Comparison of ENCODE assay signal across 24 cellular contexts in genomic region chr3:192750201-192750600, GRCh38. TPM values are rescaled to one million over a fixed set of nuclear protein-coding genes. Genes with fewer than 3 reads are reported as not detected.
"Had no signal": no experiment of that assay in that cellular context is flagged by ENCODE, and none has a peak within 500 bp of the region (broad histone marks: within the 10 kb centered on the region; RNA-seq: fewer than 3 reads in every experiment).

No MANE protein-coding gene starts in this region.

- H3K4me3 ChIP-seq: dorsolateral prefrontal cortex, esophagus muscularis mucosa, gastrocnemius medialis, lung, neural progenitor cell, pancreas, smooth muscle cell, testis, tibial nerve, upper lobe of right lung, vagina had no signal

- H3K27ac ChIP-seq: dorsolateral prefrontal cortex, epithelial cell of prostate, esophagus muscularis mucosa, gastrocnemius medialis, neural progenitor cell, pancreas, testis, tibial nerve, upper lobe of right lung, vagina had no signal

- DNase-seq: cortex of kidney; dorsolateral prefrontal cortex; effector CD8-positive, alpha-beta T cell; gastrocnemius medialis; kidney; left cardiac atrium; left ventricle myocardium superior; mesenchymal stem cell; midbrain; nucleus accumbens; pancreas; right cardiac atrium; stimulated activated CD4-positive, alpha-beta T cell treated with anti-CD3 and anti-CD28 coated beads, Interleukin-4, amount 100 ng/mL, for 1 hour; testis; upper lobe of right lung had no signal

- H3K9me3 ChIP-seq: esophagus muscularis mucosa, gastrocnemius medialis, pancreas, testis, tibial nerve, upper lobe of right lung, vagina had no signal

- H3K36me3 ChIP-seq: esophagus muscularis mucosa, gastrocnemius medialis, neural progenitor cell, pancreas, tibial nerve, upper lobe of right lung, vagina had no signal

- H3K27me3 ChIP-seq: esophagus muscularis mucosa, gastrocnemius medialis, neural progenitor cell, pancreas, testis, tibial nerve, upper lobe of right lung, vagina had no signal

- ATAC-seq: gastrocnemius medialis; left cardiac atrium; left ventricle myocardium superior; natural killer cell treated with Interleukin-12 subunit alpha and Interleukin-12 subunit beta and Interleukin-15 and Interleukin-18, amount 100 ng/mL, for 72 hours; pancreas; right cardiac atrium; stimulated activated memory B cell treated with anti-CD40 and anti-IgM and Interleukin-4, amounts not matched to agents 10 μg/mL and 1 μg/mL and 100 μg/mL, for 72 hours; upper lobe of right lung had no signal

- H3K4me1 ChIP-seq: esophagus muscularis mucosa, gastrocnemius medialis, pancreas, testis, tibial nerve, upper lobe of right lung, vagina had no signal

RNA-seq across cellular contexts. Expression of gene FGF12, which starts 22.9 kb away (rescaled TPM):
- total RNA-seq: natural killer cell treated with Interleukin-12 subunit alpha and Interleukin-12 subunit beta and Interleukin-15 and Interleukin-18, amount 100 ng/mL, for 72 hours had no signal
